Comparison of ENCODE assay signal across 12 cellular contexts in the genomic region with DNA sequence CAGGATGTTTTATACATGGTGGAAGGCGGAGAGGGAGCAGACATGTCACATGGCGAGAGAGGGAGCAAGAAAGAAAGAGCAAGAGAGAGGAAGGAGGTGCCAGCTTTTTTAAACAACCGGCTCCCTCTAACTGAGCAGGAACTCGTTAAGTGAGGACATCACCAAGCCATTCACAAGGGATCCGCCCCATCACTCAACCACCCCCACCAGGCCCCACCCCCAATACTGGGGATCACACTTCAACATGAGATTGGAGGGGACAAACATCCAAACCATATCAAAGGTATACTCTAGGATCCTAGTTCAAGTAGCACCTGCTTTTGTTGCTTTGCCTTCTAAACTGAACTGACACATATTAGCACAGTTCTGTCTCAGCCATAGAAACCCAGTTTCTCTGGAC.
A peak's percentile ranks its signal among the peaks of the same experiment; 100 is the strongest.
DNase-seq lines count a peak whose midpoint lies in the region; ATAC-seq and TF ChIP-seq lines count a peak whose summit lies in the region.
"Had no signal": no experiment of that assay in that cellular context is flagged by ENCODE, and none has a peak within 500 bp of the region (broad histone marks: within the 10 kb centered on the region; RNA-seq: fewer than 3 reads in every experiment).

No MANE protein-coding gene starts in this region.

- H3K9me3 ChIP-seq in SK-N-MC (ENCODE audit: low read depth, low read length) = no peaks in the 10 kb centered on the region
- H3K9me3 ChIP-seq: transverse colon had no signal

- H3K4me1 Mint-ChIP-seq in chondrocyte (ENCODE audit: low read depth) = peaks cover 33% of the 10 kb centered on the region
- H3K4me1 Mint-ChIP-seq in stimulated activated naive B cell treated with anti-CD40 and anti-IgM and Interleukin-4, amounts not matched to agents 10 μg/mL and 1 μg/mL and 100 μg/mL, for 72 hours = peaks cover 13 to 16% of the 10 kb centered on the region in 2 donors

- no peak overlapping the region for H3K4me3 Mint-ChIP-seq in chondrocyte (ENCODE audit: unreplicated experiment)
- H3K4me3 Mint-ChIP-seq in stimulated activated naive B cell treated with anti-CD40 and anti-IgM and Interleukin-4, amounts not matched to agents 10 μg/mL and 1 μg/mL and 100 μg/mL, for 72 hours = no peak overlapping the region
- H3K4me3 Mint-ChIP-seq: memory B cell had no signal

- peak; percentile 62 for DNase-seq in activated effector memory CD4-positive, alpha-beta T cell treated with anti-CD3 and anti-CD28 coated beads, Interleukin-2, amount 50 U/mL, for 16 hours
- no peak for DNase-seq in activated effector memory CD4-positive, alpha-beta T cell treated with Interleukin-2 at 50 U/mL for 16 hours
- DNase-seq in SK-N-MC (ENCODE audit: low read depth, low spot score) (no peak), chondrocyte (ENCODE audit: low spot score) (no peak), NCI-H1417 treated with DMSO at 0.1 percent for 48 hours (lab: John Stamatoyannopoulos, UW) (no peak), UCSD-AML1 (lab: John Stamatoyannopoulos, UW; ENCODE audit: unreplicated experiment) (no peak), foreskin melanocyte (no peak)
- DNase-seq in stimulated activated naive B cell treated with anti-CD40 and anti-IgM and Interleukin-4, amounts not matched to agents 10 μg/mL and 1 μg/mL and 100 μg/mL, for 72 hours = no peak
- DNase-seq: activated gamma-delta T cell treated with Interleukin-2 at 50 U/mL for 16 hours had no signal

- TF ChIP-seq CTCF in chondrocyte (IDR thresholded peaks at IDR 0.05) = no peak

- H3K4me3 ChIP-seq in SK-N-MC = no peak overlapping the region
- H3K4me3 ChIP-seq: cardiac muscle cell, transverse colon had no signal

- peaks cover 77% of the 10 kb centered on the region for H3K36me3 ChIP-seq in SK-N-MC (ENCODE audit: insufficient read depth, low read length)
- H3K36me3 ChIP-seq: cardiac muscle cell had no signal

- peaks cover 11% of the 10 kb centered on the region for H3K36me3 Mint-ChIP-seq in chondrocyte (ENCODE audit: low read depth)
- H3K36me3 Mint-ChIP-seq in stimulated activated naive B cell treated with anti-CD40 and anti-IgM and Interleukin-4, amounts not matched to agents 10 μg/mL and 1 μg/mL and 100 μg/mL, for 72 hours = peaks cover 29 to 62% of the 10 kb centered on the region in 2 donors

- no peaks in the 10 kb centered on the region for H3K9me3 Mint-ChIP-seq in chondrocyte (ENCODE audit: low read depth)
- no peaks in the 10 kb centered on the region for H3K9me3 Mint-ChIP-seq in stimulated activated naive B cell treated with anti-CD40 and anti-IgM and Interleukin-4, amounts not matched to agents 10 μg/mL and 1 μg/mL and 100 μg/mL, for 72 hours
- H3K9me3 Mint-ChIP-seq: memory B cell had no signal

- no peaks in the 10 kb centered on the region for H3K27me3 Mint-ChIP-seq in chondrocyte (ENCODE audit: low read depth)
- no peaks in the 10 kb centered on the region for H3K27me3 Mint-ChIP-seq in stimulated activated naive B cell treated with anti-CD40 and anti-IgM and Interleukin-4, amounts not matched to agents 10 μg/mL and 1 μg/mL and 100 μg/mL, for 72 hours
- H3K27me3 Mint-ChIP-seq: memory B cell had no signal

- peak overlapping the region; percentile 29 for H3K27ac ChIP-seq in SK-N-MC
- H3K27ac ChIP-seq: cardiac muscle cell had no signal

- no peak for ATAC-seq in stimulated activated naive B cell treated with anti-CD40 and anti-IgM and Interleukin-4, amounts not matched to agents 10 μg/mL and 1 μg/mL and 100 μg/mL, for 72 hours (replicated peaks)

- no peak overlapping the region for H3K9ac ChIP-seq in SK-N-MC (ENCODE audit: insufficient read length)

- H3K27ac Mint-ChIP-seq in chondrocyte (ENCODE audit: unreplicated experiment) = peak overlapping the region; percentile 62
- peak overlapping the region; percentile 9 for H3K27ac Mint-ChIP-seq in stimulated activated naive B cell treated with anti-CD40 and anti-IgM and Interleukin-4, amounts not matched to agents 10 μg/mL and 1 μg/mL and 100 μg/mL, for 72 hours
